8 cellular contexts compared by ENCODE assay signal in genomic region chr15:88467935-88468528, GRCh38. TPM values are rescaled to one million over a fixed set of nuclear protein-coding genes. Genes with fewer than 3 reads are reported as not detected.
DNase-seq lines count a peak whose midpoint lies in the region; ATAC-seq and TF ChIP-seq lines count a peak whose summit lies in the region.

No MANE protein-coding gene starts in this region.

- H3K4me1 ChIP-seq in SJCRH30: no peaks in the 10 kb centered on the region; the same call in 1 of the 2 replicates
- peaks cover 10% of the 10 kb centered on the region for H3K4me1 ChIP-seq in neural progenitor cell

- peak overlapping the region; percentile 92 for H3K4me2 ChIP-seq in neural progenitor cell

- H2AFZ ChIP-seq in neural progenitor cell (replicated peaks): peak overlapping the region; percentile 85

- H3K9ac ChIP-seq in neural progenitor cell: peak overlapping the region; percentile 91

- no peaks in the 10 kb centered on the region for H3K9me3 Mint-ChIP-seq in CD14-positive monocyte
- H3K9me3 Mint-ChIP-seq in endothelial cell (ENCODE audit: unreplicated experiment): no peaks in the 10 kb centered on the region
- no peaks in the 10 kb centered on the region for H3K9me3 Mint-ChIP-seq in neural progenitor cell

- peaks cover 37% of the 10 kb centered on the region for H3K79me2 ChIP-seq in neural progenitor cell (ENCODE audit: low read depth)

- H3K4me1 Mint-ChIP-seq in CD14-positive monocyte (peaks cover 20% of the 10 kb centered on the region), endothelial cell (ENCODE audit: unreplicated experiment) (peaks cover 25% of the 10 kb centered on the region), neural progenitor cell (peaks cover 16% of the 10 kb centered on the region)

- H3K27ac ChIP-seq in SJCRH30 (peak overlapping the region; percentile 99), neural progenitor cell (no peak overlapping the region)

- no peaks in the 10 kb centered on the region for H3K27me3 ChIP-seq in SJCRH30
- H3K27me3 ChIP-seq in neural progenitor cell: no peaks in the 10 kb centered on the region

- H3F3A ChIP-seq in neural progenitor cell (ENCODE audit: low read depth): no peaks in the 10 kb centered on the region

- peak overlapping the region; percentile 91 to 99 (median 98) for H3K27ac Mint-ChIP-seq in CD14-positive monocyte
- peak overlapping the region; percentile 92 for H3K27ac Mint-ChIP-seq in endothelial cell (ENCODE audit: unreplicated experiment)
- no peak overlapping the region for H3K27ac Mint-ChIP-seq in neural progenitor cell

- H3K9me3 ChIP-seq in SJCRH30 (replicated peaks) (no peaks in the 10 kb centered on the region), neural progenitor cell (ENCODE audit: low read depth) (no peaks in the 10 kb centered on the region)

- peak overlapping the region; percentile 86 to 95 for H3K4me3 Mint-ChIP-seq in CD14-positive monocyte
- H3K4me3 Mint-ChIP-seq in endothelial cell (ENCODE audit: unreplicated experiment): peak overlapping the region; percentile 92
- H3K4me3 Mint-ChIP-seq in neural progenitor cell: peak overlapping the region; percentile 92

- peaks cover 3% of the 10 kb centered on the region for H4K20me1 ChIP-seq in neural progenitor cell (ENCODE audit: low read depth)

- TF ChIP-seq CTCF in CD14-positive monocyte (IDR thresholded peaks at IDR 0.05): no peak
- TF ChIP-seq CTCF in endothelial cell (IDR thresholded peaks at IDR 0.05; ENCODE audit: unreplicated experiment): no peak
- TF ChIP-seq CTCF in neural progenitor cell (IDR thresholded peaks at IDR 0.05): peak; percentile 38

- DNase-seq in CD14-positive monocyte (ENCODE audit: low spot score): no peak
- peak; percentile 53 to 67 for DNase-seq in SJCRH30
- peak; percentile 31 for DNase-seq in endothelial cell (ENCODE audit: low spot score)
- peak; percentile 20 for DNase-seq in neural progenitor cell (ENCODE audit: low spot score)
- no peak for DNase-seq in effector CD4-positive, alpha-beta T cell
- no peak for DNase-seq in epidermal melanocyte (ENCODE audit: insufficient read length, low spot score)

- H3K36me3 ChIP-seq in SJCRH30 (peaks cover 19% of the 10 kb centered on the region), neural progenitor cell (no peaks in the 10 kb centered on the region)

- H3K4me3 ChIP-seq in SJCRH30 (peak overlapping the region; percentile 73), neural progenitor cell (peak overlapping the region; percentile 91)

- intact Hi-C loops in CD14-positive monocyte (cut with micrococcal nuclease): loop anchor here (5.0 to 10.0 kb wide), 3 partner anchors 79 to 1107 kb away; partner anchors contain the start of genes AEN (in 2 of the 2), DET1 (in 1 of the 2) and TICRR (in 1 of the 2)

- H3K36me3 Mint-ChIP-seq in CD14-positive monocyte: peaks cover 33 to 37% of the 10 kb centered on the region in 2 donors
- peaks cover 4% of the 10 kb centered on the region for H3K36me3 Mint-ChIP-seq in endothelial cell (ENCODE audit: low read depth, unreplicated experiment)
- peaks cover 8% of the 10 kb centered on the region for H3K36me3 Mint-ChIP-seq in neural progenitor cell

- ATAC-seq in GM21737 (IDR thresholded peaks at IDR 0.05; ENCODE audit: unreplicated experiment) (peak; percentile 5), GM19397 (IDR thresholded peaks at IDR 0.05; ENCODE audit: unreplicated experiment) (no peak)

- no peaks in the 10 kb centered on the region for H3K27me3 Mint-ChIP-seq in CD14-positive monocyte (ENCODE audit: low read depth in 3 of 3)
- peaks cover 4% of the 10 kb centered on the region for H3K27me3 Mint-ChIP-seq in endothelial cell (ENCODE audit: unreplicated experiment)
- peaks cover 2% of the 10 kb centered on the region for H3K27me3 Mint-ChIP-seq in neural progenitor cell (ENCODE audit: insufficient read depth, low read depth)

RNA-seq across cellular contexts. Expression of gene MRPS11, which starts 0.5 kb away (rescaled TPM):
- polyA plus RNA-seq in CD14-positive monocyte: 10 to 100 TPM; 65.2 to 70.2 TPM
- 63.9 and 65.9 TPM in 2 replicates for total RNA-seq in SJCRH30 (2014; rRNA removed; shearing (Covaris generic))
- total RNA-seq in endothelial cell (ENCODE audit: unreplicated experiment): 42.9 TPM
- 15.8 and 20.6 TPM in 2 replicates for total RNA-seq in neural progenitor cell (ENCODE audit: low replicate concordance)

RNA-seq across cellular contexts. Expression of gene MRPL46, which starts 0.8 kb away (rescaled TPM):
- 10 to 100 TPM; 17.0 to 20.3 TPM for polyA plus RNA-seq in CD14-positive monocyte
- total RNA-seq in SJCRH30 (2014; rRNA removed; shearing (Covaris generic)): 32.1 and 34.1 TPM in 2 replicates
- 21.2 TPM for total RNA-seq in endothelial cell (ENCODE audit: unreplicated experiment)
- 17.8 and 20.4 TPM in 2 replicates for total RNA-seq in neural progenitor cell (ENCODE audit: low replicate concordance)

Comparison
In these comparisons a context has a peak if more than half of its experiments do, and no peak if none do; other contexts are left out.
1. DNase-seq: peak in SJCRH30 (2 of 2), endothelial cell (single experiment) and neural progenitor cell (single experiment); none in CD14-positive monocyte (single experiment), effector CD4-positive, alpha-beta T cell (single experiment) and epidermal melanocyte (single experiment).
2. Peak in every context shown above with its lines, with median percentiles within 50 percentile points of each other: H3K4me3 Mint-ChIP-seq.